ENCODE assay signal across 9 cellular contexts in the genomic region with DNA sequence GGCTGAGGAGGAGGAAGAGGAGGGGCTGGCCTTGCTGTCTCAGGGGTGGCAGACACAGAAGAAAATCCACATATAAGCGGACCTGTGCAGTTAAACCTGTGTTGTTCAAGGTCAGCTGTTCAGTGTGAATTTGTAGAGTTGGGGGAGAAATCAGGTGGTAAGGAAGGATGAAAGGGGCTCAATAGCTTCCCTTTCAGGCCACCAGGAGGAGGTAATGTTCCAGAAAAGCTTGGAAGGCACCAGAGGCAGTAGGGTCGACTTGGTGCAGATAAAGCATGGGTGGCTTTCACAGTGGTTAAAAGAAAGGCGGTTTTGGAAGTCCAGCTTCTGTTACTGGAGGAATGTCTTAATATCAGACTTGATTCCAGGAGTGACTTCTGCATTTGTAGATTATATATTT.
DNase-seq lines count a peak whose midpoint lies in the region; ATAC-seq, FAIRE-seq and TF ChIP-seq lines count a peak whose summit lies in the region.
"Had no signal": no experiment of that assay in that cellular context is flagged by ENCODE, and none has a peak within 500 bp of the region (broad histone marks: within the 10 kb centered on the region; RNA-seq: fewer than 3 reads in every experiment).

No MANE protein-coding gene starts in this region.

- FAIRE-seq in endothelial cell of umbilical vein (lab: Jason Lieb, UNC): no peak

- intact Hi-C loops in endothelial cell of umbilical vein (cut with micrococcal nuclease): loop anchor here (1.0 to 5.0 kb wide), 4 partner anchors 60 to 906 kb away; no protein-coding TSS in a partner anchor

- no peak overlapping the region for H3K27ac ChIP-seq in endothelial cell of umbilical vein (ENCODE audit: insufficient read depth, low read depth, low read length)
- H3K27ac ChIP-seq: epithelial cell of prostate had no signal

- H3K27me3 ChIP-seq in endothelial cell of umbilical vein (ENCODE audit: control insufficient read depth in 2 of 2, insufficient read depth in 2 of 2, low read length in 2 of 2): no peaks in the 10 kb centered on the region

- TF ChIP-seq POLR2A in endothelial cell of umbilical vein (IDR thresholded peaks at IDR 0.05; ENCODE audit: low read depth, low read length): no peak

- BruUV-seq in endothelial cell of umbilical vein (replicated peaks; lab: Mats Ljungman, UMichigan): no TSS peak

- H3K9me3 ChIP-seq in endothelial cell of umbilical vein (replicated peaks; ENCODE audit: control insufficient read depth, insufficient read depth, low read length): no peaks in the 10 kb centered on the region

- no peak overlapping the region for H3K9ac ChIP-seq in endothelial cell of umbilical vein (replicated peaks; ENCODE audit: extremely low read depth, insufficient read depth, low read length)

- H3K9me1 ChIP-seq in endothelial cell of umbilical vein (replicated peaks; ENCODE audit: control insufficient read depth, extremely low read depth, insufficient read depth, low read length): no peaks in the 10 kb centered on the region

- TF ChIP-seq CTCF in GM20000 (IDR thresholded peaks at IDR 0.05; ENCODE audit: extremely low read depth, missing control alignments): no peak
- TF ChIP-seq CTCF in endothelial cell of umbilical vein (IDR thresholded peaks at IDR 0.05; ENCODE audit: extremely low read depth in 1 of 2, insufficient read depth in 1 of 2, low read depth in 1 of 2, low read length in 2 of 2): no peak

- no peaks in the 10 kb centered on the region for H3K4me1 ChIP-seq in endothelial cell of umbilical vein (ENCODE audit: control insufficient read depth, extremely low read depth, insufficient read depth, low read length)

- in situ Hi-C loops in ACHN (cut with HindIII; ENCODE audit: low pct_ligation_motif_present, low pct_unique_long_range_greater_than_20kb, low sequenced_read_pairs): no loop called here

- H3K4me3 ChIP-seq in endothelial cell of umbilical vein (replicated peaks in 1 of 3; ENCODE audit: insufficient read depth in 1 of 3, low read depth in 1 of 3, low read length in 3 of 3): no peak overlapping the region

- DNase-seq in ACHN (peak; percentile 51), GM20000 (ENCODE audit: low spot score) (peak; percentile 6), NCI-H510A (lab: John Stamatoyannopoulos, UW) (peak; percentile 3), endothelial cell of umbilical vein (ENCODE audit: low read depth, low spot score) (peak; percentile 5), NCI-H2107 (lab: John Stamatoyannopoulos, UW) (no peak), T-helper 2 cell (no peak)
- DNase-seq in activated CD8-positive, alpha-beta memory T cell treated with anti-CD3 and anti-CD28 coated beads for 24 hours: no peak

- no peak for ATAC-seq in GM21390 (IDR thresholded peaks at IDR 0.05; ENCODE audit: unreplicated experiment)

- no peak overlapping the region for H2AFZ ChIP-seq in endothelial cell of umbilical vein (ENCODE audit: low read depth, low read length)

- no peak overlapping the region for H3K4me2 ChIP-seq in endothelial cell of umbilical vein (ENCODE audit: insufficient read depth, low read length)

- H4K20me1 ChIP-seq in endothelial cell of umbilical vein (replicated peaks; ENCODE audit: control insufficient read depth, extremely low read depth, insufficient read depth, low read length): no peaks in the 10 kb centered on the region

- H3K36me3 ChIP-seq in endothelial cell of umbilical vein (ENCODE audit: control insufficient read depth in 2 of 2, extremely low read depth in 1 of 2, insufficient read depth in 2 of 2, low read length in 2 of 2): no peaks in the 10 kb centered on the region

- H3K79me2 ChIP-seq in endothelial cell of umbilical vein (ENCODE audit: control insufficient read depth, insufficient read depth, low read length): no peaks in the 10 kb centered on the region

- CTCF ChIA-PET in endothelial cell of umbilical vein (lab: Charles Lee): interaction anchor here (1.0 to 2.7 kb wide), 8 partner anchors 59 to 906 kb away, joined by 3 to 24 read pairs (median 6); no protein-coding TSS in a partner anchor

- POLR2A ChIA-PET in endothelial cell of umbilical vein (lab: Charles Lee): no interaction called here

- dilution Hi-C loops in endothelial cell of umbilical vein (cut with MboI; ENCODE audit: extremely low pct_ligation_motif_present, low sequenced_read_pairs): no loop called here

TF ChIP-seq in endothelial cell of umbilical vein, 7 proteins besides CTCF, POLR2A, EP300 and RAD21:
- TF ChIP-seq, protein P1, sequence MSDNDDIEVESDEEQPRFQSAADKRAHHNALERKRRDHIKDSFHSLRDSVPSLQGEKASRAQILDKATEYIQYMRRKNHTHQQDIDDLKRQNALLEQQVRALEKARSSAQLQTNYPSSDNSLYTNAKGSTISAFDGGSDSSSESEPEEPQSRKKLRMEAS (IDR thresholded peaks at IDR 0.05; ENCODE audit: insufficient read depth, insufficient read length): no peak
- TF ChIP-seq GATA2 (IDR thresholded peaks at IDR 0.05; ENCODE audit: insufficient read depth, insufficient read length, low read depth, low read length): no peak

Comparison
In these comparisons a context has a peak if more than half of its experiments do, and no peak if none do; other contexts are left out.
1. DNase-seq: peak in ACHN (single experiment), GM20000 (single experiment), NCI-H510A (single experiment) and endothelial cell of umbilical vein (single experiment); none in NCI-H2107 (single experiment), T-helper 2 cell (0 of 5) and activated CD8-positive, alpha-beta memory T cell treated with anti-CD3 and anti-CD28 coated beads for 24 hours (single experiment).